9 cellular contexts compared by ENCODE assay signal in the genomic region with DNA sequence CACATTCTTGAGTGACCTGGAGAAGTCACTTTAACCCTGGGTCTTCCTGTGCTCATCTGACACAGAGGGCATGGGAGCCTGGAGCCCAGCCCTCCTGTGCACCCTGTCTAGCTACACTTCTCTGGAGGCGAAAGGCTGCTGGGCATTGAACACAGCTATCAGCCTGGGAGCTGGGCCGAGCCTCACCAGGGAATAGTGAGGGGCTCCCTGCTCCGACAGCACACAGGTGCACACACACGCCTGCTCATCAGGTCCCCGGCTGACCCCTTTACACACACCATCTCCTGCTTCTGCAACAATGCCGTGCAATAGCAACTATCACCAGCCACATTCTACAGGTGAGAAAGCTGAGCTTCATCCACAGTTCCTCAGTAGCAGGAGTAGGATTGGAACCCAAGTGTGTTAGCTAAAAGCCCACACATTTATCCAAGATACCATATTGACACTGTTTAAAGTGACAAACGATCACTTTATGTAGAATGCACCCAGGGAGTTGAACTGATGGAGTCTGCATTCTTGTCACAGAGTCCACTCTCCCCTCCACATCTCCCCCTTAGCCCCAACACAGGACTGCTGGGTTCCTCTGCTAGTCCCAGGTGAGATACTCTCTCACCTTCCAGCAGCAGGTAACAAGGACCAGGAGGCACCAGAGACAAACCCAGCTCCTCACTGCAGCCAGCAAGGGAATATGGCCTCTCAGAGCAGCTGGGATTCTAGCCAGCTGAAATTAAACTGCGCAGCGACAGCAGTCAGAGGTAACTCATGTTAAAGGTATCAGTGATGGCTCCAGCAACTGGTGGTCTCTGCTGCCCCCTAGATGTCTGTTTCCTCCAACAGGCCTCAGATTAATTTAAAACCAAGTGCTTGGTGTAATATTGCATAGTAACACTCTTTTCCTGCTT. TPM values are rescaled to one million over a fixed set of nuclear protein-coding genes. Genes with fewer than 3 reads are reported as not detected.
A peak's percentile ranks its signal among the peaks of the same experiment; 100 is the strongest.
DNase-seq lines count a peak whose midpoint lies in the region; ATAC-seq and TF ChIP-seq lines count a peak whose summit lies in the region.
"Had no signal": no experiment of that assay in that cellular context is flagged by ENCODE, and none has a peak within 500 bp of the region (broad histone marks: within the 10 kb centered on the region; RNA-seq: fewer than 3 reads in every experiment).

No MANE protein-coding gene starts in this region.

- H3K27me3 Mint-ChIP-seq in activated naive CD4-positive, alpha-beta T cell treated with anti-CD3 and anti-CD28 coated beads for 36 hours (ENCODE audit: low read depth), result no peaks in the 10 kb centered on the region

- no peaks in the 10 kb centered on the region for H3K9me3 Mint-ChIP-seq in activated naive CD4-positive, alpha-beta T cell treated with anti-CD3 and anti-CD28 coated beads for 36 hours

- in situ Hi-C loops in gastrocnemius medialis (cut with MboI; ENCODE audit: low sequenced_read_pairs in 4 of 4), result loop anchor here in 2 of 4 donors (10.0 kb wide), 1 partner anchor 549 kb away; no protein-coding TSS in a partner anchor

- H3K4me1 ChIP-seq in Peyer's patch (no peaks in the 10 kb centered on the region), left ventricle myocardium inferior (no peaks in the 10 kb centered on the region), gastrocnemius medialis (no peaks in the 10 kb centered on the region)

- no peaks in the 10 kb centered on the region for H3K9me3 ChIP-seq in Peyer's patch
- no peaks in the 10 kb centered on the region for H3K9me3 ChIP-seq in left ventricle myocardium inferior (replicated peaks)
- H3K9me3 ChIP-seq in gastrocnemius medialis, result no peaks in the 10 kb centered on the region

- ATAC-seq in gastrocnemius medialis, result peak in 1 of 2 donors; percentile 76
- no peak for ATAC-seq in GM19463 (IDR thresholded peaks at IDR 0.05; ENCODE audit: unreplicated experiment)

- H3K4me3 ChIP-seq in Peyer's patch (no peak overlapping the region), left ventricle myocardium inferior (no peak overlapping the region), gastrocnemius medialis (no peak overlapping the region)

- peaks cover 3% of the 10 kb centered on the region for H3K4me1 Mint-ChIP-seq in activated naive CD4-positive, alpha-beta T cell treated with anti-CD3 and anti-CD28 coated beads for 36 hours (ENCODE audit: low read depth)

- CTCF ChIA-PET in activated naive CD4-positive, alpha-beta T cell treated with anti-CD3 and anti-CD28 coated beads for 36 hours (lab: Charles Lee), result interaction anchor here (0.6 to 1.9 kb wide), 15 partner anchors 9 to 612 kb away, joined by 3 to 8 read pairs (median 4); no protein-coding TSS in a partner anchor

- no peak for TF ChIP-seq POLR2A in Peyer's patch (IDR thresholded peaks at IDR 0.05)
- no peak for TF ChIP-seq POLR2A in gastrocnemius medialis (IDR thresholded peaks at IDR 0.05)

- peak in 4 of 6 experiments; percentile 48 to 80 (median 78) for TF ChIP-seq CTCF in Peyer's patch (IDR thresholded peaks at IDR 0.05)
- TF ChIP-seq CTCF in left ventricle myocardium inferior (IDR thresholded peaks at IDR 0.05; ENCODE audit: borderline replicate concordance), result peak; percentile 69
- TF ChIP-seq CTCF in gastrocnemius medialis (IDR thresholded peaks at IDR 0.05 in 4 of 5, conservative IDR thresholded peaks at IDR 0.05 in 1 of 5), result peak; percentile 49 to 68 (median 63)

- no peak overlapping the region for H3K4me3 Mint-ChIP-seq in activated naive CD4-positive, alpha-beta T cell treated with anti-CD3 and anti-CD28 coated beads for 36 hours

- DNase-seq in EH (ENCODE audit: low read depth) (peak; percentile 49), Kasumi-1 (lab: John Stamatoyannopoulos, UW) (peak; percentile 42 to 54), Peyer's patch (peak in 2 of 3 donors; percentile 26 to 82), left ventricle myocardium inferior (peak; percentile 29), gastrocnemius medialis (peak; percentile 8 to 31), GM19240 (ENCODE audit: insufficient read length, low spot score) (no peak)
- DNase-seq in activated naive CD4-positive, alpha-beta T cell treated with anti-CD3 and anti-CD28 coated beads for 36 hours, result peak; percentile 78

- intact Hi-C loops in activated naive CD4-positive, alpha-beta T cell treated with anti-CD3 and anti-CD28 coated beads for 36 hours (cut with micrococcal nuclease), result loop anchor here (1.0 to 10.0 kb wide), 3 partner anchors 322 to 889 kb away; a partner anchor contains a TSS
- intact Hi-C loops in left ventricle myocardium inferior (cut with micrococcal nuclease) (no loop called here), gastrocnemius medialis (cut with DNase I; ENCODE audit: low total_unique reads) (loop anchor here (1.0 kb wide), 2 partner anchors 153 to 551 kb away; no protein-coding TSS in a partner anchor)

- H3K27me3 ChIP-seq in Peyer's patch (no peaks in the 10 kb centered on the region), left ventricle myocardium inferior (ENCODE audit: low read depth) (peaks cover 16% of the 10 kb centered on the region), gastrocnemius medialis (no peaks in the 10 kb centered on the region)

- H3K27ac Mint-ChIP-seq in activated naive CD4-positive, alpha-beta T cell treated with anti-CD3 and anti-CD28 coated beads for 36 hours, result no peak overlapping the region

- no peaks in the 10 kb centered on the region for H3K36me3 ChIP-seq in Peyer's patch
- H3K36me3 ChIP-seq in left ventricle myocardium inferior, result no peaks in the 10 kb centered on the region
- H3K36me3 ChIP-seq in gastrocnemius medialis, result no peaks in the 10 kb centered on the region

- H3K36me3 Mint-ChIP-seq in activated naive CD4-positive, alpha-beta T cell treated with anti-CD3 and anti-CD28 coated beads for 36 hours (ENCODE audit: low read depth), result no peaks in the 10 kb centered on the region

- no peak overlapping the region for H3K27ac ChIP-seq in Peyer's patch
- no peak overlapping the region for H3K27ac ChIP-seq in left ventricle myocardium inferior (replicated peaks)
- H3K27ac ChIP-seq in gastrocnemius medialis, result no peak overlapping the region

RNA-seq across cellular contexts. Expression of a gene that starts 18.3 kb away (rescaled TPM):
- total RNA-seq in Peyer's patch, result 10 to 100 TPM in 3 of 4 donors, 1 to 10 TPM in 1; 9.9 to 74.0 (median 31.4) TPM
- not detected for total RNA-seq in activated naive CD4-positive, alpha-beta T cell treated with anti-CD3 and anti-CD28 coated beads for 36 hours
- total RNA-seq in left ventricle myocardium inferior, result not detected
- total RNA-seq in gastrocnemius medialis, result under 1 TPM in 2 of 4 donors, not detected in 2; 0.46 to 0.85 TPM
- total RNA-seq: subcutaneous adipose tissue had no signal

RNA-seq across cellular contexts. Expression of a gene that starts 28.5 kb away (rescaled TPM):
- total RNA-seq in Peyer's patch (100 to 1,000 TPM; 143 to 276 (median 202) TPM), left ventricle myocardium inferior (65.3 TPM), gastrocnemius medialis (100 to 1,000 TPM in 2 of 4 donors, 10 to 100 TPM in 2; 42.6 to 141 (median 89.4) TPM)
- total RNA-seq in activated naive CD4-positive, alpha-beta T cell treated with anti-CD3 and anti-CD28 coated beads for 36 hours, result 10 to 100 TPM; 17.0 to 19.5 TPM
